15 cellular contexts compared by ENCODE assay signal in genomic region chr4:128306992-128307581, GRCh38. TPM values are rescaled to one million over a fixed set of nuclear protein-coding genes. Genes with fewer than 3 reads are reported as not detected.
DNase-seq lines count a peak whose midpoint lies in the region; ATAC-seq and TF ChIP-seq lines count a peak whose summit lies in the region.
"Had no signal": no experiment of that assay in that cellular context is flagged by ENCODE, and none has a peak within 500 bp of the region (broad histone marks: within the 10 kb centered on the region; RNA-seq: fewer than 3 reads in every experiment).

No MANE protein-coding gene starts in this region.

- H3K36me3 ChIP-seq in mesendoderm (ENCODE audit: control insufficient read depth, insufficient read depth, low read length) (no peaks in the 10 kb centered on the region), PC-3 (ENCODE audit: low read depth, low read length) (no peaks in the 10 kb centered on the region)
- H3K36me3 ChIP-seq: HAP-1 had no signal

- peak overlapping the region; percentile 1 for H3K18ac ChIP-seq in mesendoderm (ENCODE audit: low read length)

- no peaks in the 10 kb centered on the region for H4K20me1 ChIP-seq in PC-3 (ENCODE audit: low read length)

- ATAC-seq in GM19035 (IDR thresholded peaks at IDR 0.05; ENCODE audit: unreplicated experiment) (peak; percentile 83), HG02610 (IDR thresholded peaks at IDR 0.05; ENCODE audit: unreplicated experiment) (peak; percentile 78), HG03521 (IDR thresholded peaks at IDR 0.05; ENCODE audit: unreplicated experiment) (peak; percentile 84), PC-3 (no peak)
- ATAC-seq: Panc1 had no signal

- no peaks in the 10 kb centered on the region for H3K9me3 ChIP-seq in PC-3 (ENCODE audit: low read length)
- H3K9me3 ChIP-seq: HAP-1 had no signal

- H3K4me1 ChIP-seq in mesendoderm (ENCODE audit: control insufficient read depth, low read depth, low read length) (peaks cover 3% of the 10 kb centered on the region), PC-3 (ENCODE audit: insufficient read depth, low read length) (no peaks in the 10 kb centered on the region)
- H3K4me1 ChIP-seq: HAP-1 had no signal

- H3K4me1 Mint-ChIP-seq in mesothelial cell of epicardium, result peaks cover 27% of the 10 kb centered on the region

- no peak overlapping the region for H2AFZ ChIP-seq in PC-3 (ENCODE audit: low read length)

- no TSS peak for BruUV-seq in PC-3 (replicated peaks; lab: Mats Ljungman, UMichigan)

- no peaks in the 10 kb centered on the region for H3K9me3 Mint-ChIP-seq in mesothelial cell of epicardium
- H3K9me3 Mint-ChIP-seq: CD4-positive, alpha-beta T cell had no signal

- intact Hi-C loops in PC-3 (cut with micrococcal nuclease), result no loop called here

- H4K8ac ChIP-seq in mesendoderm (ENCODE audit: low read depth, low read length), result no peak overlapping the region

- no peaks in the 10 kb centered on the region for H3K79me1 ChIP-seq in mesendoderm (ENCODE audit: low read length)

- no peaks in the 10 kb centered on the region for H3K27me3 ChIP-seq in mesendoderm (ENCODE audit: insufficient read depth, low read length, poor library complexity)
- no peaks in the 10 kb centered on the region for H3K27me3 ChIP-seq in PC-3 (ENCODE audit: low read length)

- H3K23ac ChIP-seq in mesendoderm (ENCODE audit: low read length), result no peak overlapping the region

- H2AK5ac ChIP-seq in mesendoderm (ENCODE audit: low read length), result no peak overlapping the region

- no peak overlapping the region for H2BK5ac ChIP-seq in mesendoderm (ENCODE audit: low read length)

- H3K27me3 Mint-ChIP-seq in mesothelial cell of epicardium (ENCODE audit: low read depth), result no peaks in the 10 kb centered on the region
- H3K27me3 Mint-ChIP-seq: CD4-positive, alpha-beta T cell had no signal

- H2BK15ac ChIP-seq in mesendoderm (replicated peaks; ENCODE audit: low read depth), result no peak overlapping the region

- H3K79me2 ChIP-seq in mesendoderm (ENCODE audit: control insufficient read depth, insufficient read depth, low read length) (no peaks in the 10 kb centered on the region), PC-3 (ENCODE audit: low read length) (no peaks in the 10 kb centered on the region)

- CTCF ChIA-PET in PC-3 (lab: Charles Lee), result no interaction called here

- peaks cover 4% of the 10 kb centered on the region for H3K36me3 Mint-ChIP-seq in mesothelial cell of epicardium

- no peak overlapping the region for H3K27ac Mint-ChIP-seq in mesothelial cell of epicardium
- H3K27ac Mint-ChIP-seq: CD4-positive, alpha-beta T cell had no signal

- H3K4ac ChIP-seq in mesendoderm (ENCODE audit: low read depth, low read length), result no peak overlapping the region

- H3K4me3 ChIP-seq in mesendoderm (ENCODE audit: low read length) (no peak overlapping the region), PC-3 (ENCODE audit: low read length) (no peak overlapping the region)
- H3K4me3 ChIP-seq: HAP-1 had no signal

- no peak overlapping the region for H3K56ac ChIP-seq in mesendoderm (ENCODE audit: low read length)

- TF ChIP-seq CTCF in mesothelial cell of epicardium (IDR thresholded peaks at IDR 0.05; ENCODE audit: unreplicated experiment), result no peak
- TF ChIP-seq CTCF in PC-3 (conservative IDR thresholded peaks at IDR 0.05; ENCODE audit: low read depth, low read length), result no peak

- H3K27ac ChIP-seq in mesendoderm (ENCODE audit: low read depth, low read length), result no peak overlapping the region
- no peak overlapping the region for H3K27ac ChIP-seq in PC-3 (ENCODE audit: low read length)

- POLR2A ChIA-PET in PC-3 (lab: Charles Lee; ENCODE audit: unreplicated experiment), result no interaction called here

- no peaks in the 10 kb centered on the region for H3F3A ChIP-seq in PC-3 (ENCODE audit: low read length, unreplicated experiment)

- H3K4me2 ChIP-seq in mesendoderm (ENCODE audit: low read length) (no peak overlapping the region), PC-3 (ENCODE audit: low read length) (no peak overlapping the region)

- H4K5ac ChIP-seq in mesendoderm (ENCODE audit: low read length), result no peak overlapping the region

- no peak overlapping the region for H3K4me3 Mint-ChIP-seq in mesothelial cell of epicardium
- H3K4me3 Mint-ChIP-seq: CD4-positive, alpha-beta T cell had no signal

- no peaks in the 10 kb centered on the region for H3K9me2 ChIP-seq in PC-3 (replicated peaks; ENCODE audit: low read length)

- no peak overlapping the region for H3K9ac ChIP-seq in mesendoderm (ENCODE audit: low read length)
- H3K9ac ChIP-seq in PC-3 (ENCODE audit: low read length), result no peak overlapping the region

- no CpG with 5 or more reads among the region's 1 CpG for WGBS in mesendoderm (ENCODE audit: extremely low coverage, insufficient coverage, low lambda C conversion rate)

- no peak overlapping the region for H2BK120ac ChIP-seq in mesendoderm (ENCODE audit: low read depth, low read length)

- DNase-seq in mesendoderm (peak; percentile 40), mesothelial cell of epicardium (ENCODE audit: low spot score in 2 of 2, unreplicated experiment in 2 of 2) (no peak), PC-3 (no peak), AML-193 (lab: John Stamatoyannopoulos, UW) (no peak), NCI-H2227 treated with DMSO at 0.1 percent for 48 hours (lab: John Stamatoyannopoulos, UW) (no peak)
- DNase-seq: amygdala; CD4-positive, alpha-beta T cell; foreskin melanocyte; kidney; NCI-H2029 treated with DMSO at 0.1 percent for 48 hours had no signal

RNA-seq across cellular contexts. Expression of gene PGRMC2, which starts 19.5 kb away (rescaled TPM):
- polyA plus RNA-seq in mesendoderm (2013, experiment 1 of 2), result 48.1 TPM
- polyA plus RNA-seq in mesendoderm (2013, experiment 2 of 2), result 47.8 TPM
- total RNA-seq in mesothelial cell of epicardium (57.2 to 63.9 TPM (median 62.9 TPM) in 3 replicates), PC-3 (2014; rRNA removed) (11.4 and 16.8 TPM in 2 replicates)
